ENCODE assay signal across 1 cellular context in the genomic region with DNA sequence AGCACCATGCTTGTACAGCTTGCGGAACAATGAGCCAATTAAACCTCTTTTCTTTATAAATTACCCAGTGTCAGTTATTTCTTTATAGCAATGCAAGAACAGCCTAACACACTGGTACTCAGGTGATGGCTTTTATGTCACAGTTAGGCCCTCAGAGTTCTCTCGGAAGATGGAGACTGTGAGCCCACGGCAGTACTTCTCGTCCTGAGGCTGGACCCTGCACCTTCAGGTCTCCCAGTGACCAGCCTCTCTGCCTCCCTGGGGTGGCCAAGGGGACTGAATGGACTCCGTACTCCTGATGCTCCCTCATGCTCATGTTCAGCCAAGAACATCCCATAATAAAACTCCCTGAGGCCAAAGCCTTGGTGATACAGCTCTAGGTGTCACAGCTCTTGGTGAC.
TF ChIP-seq lines count a peak whose summit lies in the region.

No MANE protein-coding gene starts in this region.

TF ChIP-seq in HCT116, 20 proteins besides CTCF, POLR2A, EP300 and RAD21 (continued from another document):
- TF ChIP-seq EZH2phosphoT487 (IDR thresholded peaks at IDR 0.05; ENCODE audit: borderline replicate concordance) (no peak), SP1 (IDR thresholded peaks at IDR 0.05; ENCODE audit: low read depth) (no peak), TCF7L2 (IDR thresholded peaks at IDR 0.05; ENCODE audit: borderline replicate concordance, extremely low read depth, insufficient read depth, insufficient read length) (no peak), ELF1 (IDR thresholded peaks at IDR 0.05; ENCODE audit: borderline replicate concordance, low read depth) (no peak), POLR2AphosphoS5 (IDR thresholded peaks at IDR 0.05; ENCODE audit: low read depth, low read length) (no peak), SRF (IDR thresholded peaks at IDR 0.05; ENCODE audit: low read depth) (no peak), ZFX (IDR thresholded peaks at IDR 0.05) (no peak), EZH2 (IDR thresholded peaks at IDR 0.05) (no peak)
- TF ChIP-seq, protein P1, sequence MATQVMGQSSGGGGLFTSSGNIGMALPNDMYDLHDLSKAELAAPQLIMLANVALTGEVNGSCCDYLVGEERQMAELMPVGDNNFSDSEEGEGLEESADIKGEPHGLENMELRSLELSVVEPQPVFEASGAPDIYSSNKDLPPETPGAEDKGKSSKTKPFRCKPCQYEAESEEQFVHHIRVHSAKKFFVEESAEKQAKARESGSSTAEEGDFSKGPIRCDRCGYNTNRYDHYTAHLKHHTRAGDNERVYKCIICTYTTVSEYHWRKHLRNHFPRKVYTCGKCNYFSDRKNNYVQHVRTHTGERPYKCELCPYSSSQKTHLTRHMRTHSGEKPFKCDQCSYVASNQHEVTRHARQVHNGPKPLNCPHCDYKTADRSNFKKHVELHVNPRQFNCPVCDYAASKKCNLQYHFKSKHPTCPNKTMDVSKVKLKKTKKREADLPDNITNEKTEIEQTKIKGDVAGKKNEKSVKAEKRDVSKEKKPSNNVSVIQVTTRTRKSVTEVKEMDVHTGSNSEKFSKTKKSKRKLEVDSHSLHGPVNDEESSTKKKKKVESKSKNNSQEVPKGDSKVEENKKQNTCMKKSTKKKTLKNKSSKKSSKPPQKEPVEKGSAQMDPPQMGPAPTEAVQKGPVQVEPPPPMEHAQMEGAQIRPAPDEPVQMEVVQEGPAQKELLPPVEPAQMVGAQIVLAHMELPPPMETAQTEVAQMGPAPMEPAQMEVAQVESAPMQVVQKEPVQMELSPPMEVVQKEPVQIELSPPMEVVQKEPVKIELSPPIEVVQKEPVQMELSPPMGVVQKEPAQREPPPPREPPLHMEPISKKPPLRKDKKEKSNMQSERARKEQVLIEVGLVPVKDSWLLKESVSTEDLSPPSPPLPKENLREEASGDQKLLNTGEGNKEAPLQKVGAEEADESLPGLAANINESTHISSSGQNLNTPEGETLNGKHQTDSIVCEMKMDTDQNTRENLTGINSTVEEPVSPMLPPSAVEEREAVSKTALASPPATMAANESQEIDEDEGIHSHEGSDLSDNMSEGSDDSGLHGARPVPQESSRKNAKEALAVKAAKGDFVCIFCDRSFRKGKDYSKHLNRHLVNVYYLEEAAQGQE (IDR thresholded peaks at IDR 0.05; ENCODE audit: low read depth) = no peak
- TF ChIP-seq, protein P2, sequence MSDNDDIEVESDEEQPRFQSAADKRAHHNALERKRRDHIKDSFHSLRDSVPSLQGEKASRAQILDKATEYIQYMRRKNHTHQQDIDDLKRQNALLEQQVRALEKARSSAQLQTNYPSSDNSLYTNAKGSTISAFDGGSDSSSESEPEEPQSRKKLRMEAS (IDR thresholded peaks at IDR 0.05) = no peak
